In genomic region chrX:41045960-41046567, GRCh38 we compare ENCODE assay signal across 11 cellular contexts. TPM values are rescaled to one million over a fixed set of nuclear protein-coding genes. Genes with fewer than 3 reads are reported as not detected.
A peak's percentile ranks its signal among the peaks of the same experiment; 100 is the strongest.
DNase-seq lines count a peak whose midpoint lies in the region; ATAC-seq, FAIRE-seq and TF ChIP-seq lines count a peak whose summit lies in the region.
"Had no signal": no experiment of that assay in that cellular context is flagged by ENCODE, and none has a peak within 500 bp of the region (broad histone marks: within the 10 kb centered on the region; RNA-seq: fewer than 3 reads in every experiment).

No MANE protein-coding gene starts in this region.

- H3K27me3 ChIP-seq in endothelial cell of umbilical vein (ENCODE audit: control insufficient read depth in 2 of 2, insufficient read depth in 2 of 2, low read length in 2 of 2): no peaks in the 10 kb centered on the region
- peaks cover 0 to 3% of the 10 kb centered on the region in 2 donors for H3K27me3 ChIP-seq in left lung

- H3K36me3 ChIP-seq in HEK293 (ENCODE audit: control insufficient read depth in 2 of 2, insufficient read depth in 1 of 2, low read length in 2 of 2) (no peaks in the 10 kb centered on the region), endothelial cell of umbilical vein (ENCODE audit: control insufficient read depth in 2 of 2, extremely low read depth in 1 of 2, insufficient read depth in 2 of 2, low read length in 2 of 2) (no peaks in the 10 kb centered on the region), left lung (no peaks in the 10 kb centered on the region)

- DNase-seq in A549 (ENCODE audit: low read depth in 1 of 2, low spot score in 1 of 2): peak in 1 of 2 experiments; percentile 48
- peak; percentile 28 for DNase-seq in endothelial cell of umbilical vein (ENCODE audit: low read depth, low spot score)
- DNase-seq in left lung: no peak
- DNase-seq in NOMO-1 treated with DMSO at 0.1 percent for 48 hours (lab: John Stamatoyannopoulos, UW; ENCODE audit: unreplicated experiment): no peak
- no peak for DNase-seq in activated T-cell treated with anti-CD3 and anti-CD28 coated beads, Interleukin-2, amount 50 U/mL, for 48 hours
- no peak for DNase-seq in NCI-H2227 (lab: John Stamatoyannopoulos, UW; ENCODE audit: unreplicated experiment)
- DNase-seq: NCI-H510A treated with DMSO at 0.1 percent for 48 hours, SHP77 treated with DMSO at 0.1 percent for 48 hours had no signal

- no peaks in the 10 kb centered on the region for H3K9me3 ChIP-seq in A549
- no peaks in the 10 kb centered on the region for H3K9me3 ChIP-seq in HEK293 (ENCODE audit: control insufficient read depth, insufficient read depth, low read depth, low read length)
- no peaks in the 10 kb centered on the region for H3K9me3 ChIP-seq in endothelial cell of umbilical vein (replicated peaks; ENCODE audit: control insufficient read depth, insufficient read depth, low read length)
- H3K9me3 ChIP-seq in left lung: no peaks in the 10 kb centered on the region

- POLR2A ChIA-PET in A549 (lab: Yijun Ruan, JAX): interaction anchor here (3.0 kb wide), 1 partner anchor 39 kb away, joined by 12 read pairs; the partner anchor contains the start of gene USP9X
- POLR2A ChIA-PET in HEK293 (lab: Yijun Ruan, JAX): interaction anchor here (1.6 kb wide), 1 partner anchor 38 kb away, joined by 5 read pairs; no protein-coding TSS in a partner anchor
- POLR2A ChIA-PET in endothelial cell of umbilical vein (lab: Charles Lee): interaction anchor here (1.9 kb wide), 1 partner anchor 39 kb away, joined by 7 read pairs; the partner anchor contains the start of gene USP9X

- H3K9me1 ChIP-seq in endothelial cell of umbilical vein (replicated peaks; ENCODE audit: control insufficient read depth, extremely low read depth, insufficient read depth, low read length): no peaks in the 10 kb centered on the region

- H3K4me2 ChIP-seq in A549 (peak overlapping the region; percentile 62), endothelial cell of umbilical vein (ENCODE audit: insufficient read depth, low read length) (peak overlapping the region; percentile 90)

- TF ChIP-seq RAD21 in A549 (conservative IDR thresholded peaks at IDR 0.05 in 1 of 2, IDR thresholded peaks at IDR 0.05 in 1 of 2): no peak; a peak in 1 of 5 replicates

- FAIRE-seq in A549 (lab: Jason Lieb, UNC) (no peak), endothelial cell of umbilical vein (lab: Jason Lieb, UNC) (no peak)

- intact Hi-C loops in endothelial cell of umbilical vein (cut with micrococcal nuclease): loop anchor here (5.0 kb wide), 1 partner anchor 41 kb away; the partner anchor contains the start of gene USP9X
- intact Hi-C loops in left lung (cut with DNase I): no loop called here

- TF ChIP-seq EP300 in A549 (IDR thresholded peaks at IDR 0.05): no peak; a peak in 1 of 5 replicates

- peak; percentile 64 to 82 for ATAC-seq in A549
- peak; percentile 41 for ATAC-seq in left lung
- ATAC-seq in GM21515 (IDR thresholded peaks at IDR 0.05; ENCODE audit: unreplicated experiment): no peak

- H3K4me1 ChIP-seq in A549 (peaks cover 47% of the 10 kb centered on the region), HEK293 (ENCODE audit: control insufficient read depth, insufficient read depth, low read length) (no peaks in the 10 kb centered on the region), endothelial cell of umbilical vein (ENCODE audit: control insufficient read depth, extremely low read depth, insufficient read depth, low read length) (peaks cover 15% of the 10 kb centered on the region), left lung (no peaks in the 10 kb centered on the region)

- 35% methylated on average over 3 of the region's 3 CpGs for WGBS in A549 (ENCODE audit: missing lambda C conversion rate)

- CTCF ChIA-PET in A549 (lab: Yijun Ruan, JAX) (no interaction called here), HEK293 (lab: Yijun Ruan, JAX) (interaction anchor here (0.6 to 0.7 kb wide), 2 partner anchors 11 to 398 kb away, joined by 3 to 7 read pairs; partner anchors contain the start of gene CXorf38), endothelial cell of umbilical vein (lab: Charles Lee) (interaction anchor here (1.0 to 1.4 kb wide), 4 partner anchors 94 to 394 kb away, joined by 3 read pairs; no protein-coding TSS in a partner anchor)

- BruUV-seq in endothelial cell of umbilical vein (replicated peaks; lab: Mats Ljungman, UMichigan): no TSS peak

- dilution Hi-C loops in endothelial cell of umbilical vein (cut with MboI; ENCODE audit: extremely low pct_ligation_motif_present, low sequenced_read_pairs): no loop called here

- H3K4me3 ChIP-seq in A549 (no peak overlapping the region), HEK293 (ENCODE audit: low read depth, low read length) (no peak overlapping the region), endothelial cell of umbilical vein (replicated peaks in 1 of 3; ENCODE audit: insufficient read depth in 1 of 3, low read depth in 1 of 3, low read length in 3 of 3) (no peak overlapping the region), left lung (no peak overlapping the region)

- H4K20me1 ChIP-seq in endothelial cell of umbilical vein (replicated peaks; ENCODE audit: control insufficient read depth, extremely low read depth, insufficient read depth, low read length): no peaks in the 10 kb centered on the region

- no peak overlapping the region for H3K9ac ChIP-seq in endothelial cell of umbilical vein (replicated peaks; ENCODE audit: extremely low read depth, insufficient read depth, low read length)

- TF ChIP-seq POLR2A in A549 (IDR thresholded peaks at IDR 0.05; ENCODE audit: low read length) (no peak), endothelial cell of umbilical vein (IDR thresholded peaks at IDR 0.05; ENCODE audit: low read depth, low read length) (no peak)

- H3K79me2 ChIP-seq in endothelial cell of umbilical vein (ENCODE audit: control insufficient read depth, insufficient read depth, low read length): no peaks in the 10 kb centered on the region

- H3K27ac ChIP-seq in A549 (peak overlapping the region; percentile 69 to 81), HEK293 (ENCODE audit: extremely low read depth, low read depth, low read length) (no peak overlapping the region), endothelial cell of umbilical vein (ENCODE audit: insufficient read depth, low read depth, low read length) (no peak overlapping the region), left lung (no peak overlapping the region)
- H3K27ac ChIP-seq: HL-60 had no signal

- peak overlapping the region; percentile 59 for H2AFZ ChIP-seq in endothelial cell of umbilical vein (ENCODE audit: low read depth, low read length)

- TF ChIP-seq CTCF in A549 (IDR thresholded peaks at IDR 0.05): no peak
- no peak for TF ChIP-seq CTCF in HEK293 (tag by site-specific recombination; IDR thresholded peaks at IDR 0.05)
- no peak for TF ChIP-seq CTCF in endothelial cell of umbilical vein (IDR thresholded peaks at IDR 0.05; ENCODE audit: extremely low read depth in 1 of 2, insufficient read depth in 1 of 2, low read depth in 1 of 2, low read length in 2 of 2)
- TF ChIP-seq CTCF in left lung (IDR thresholded peaks at IDR 0.05): no peak

TF ChIP-seq in A549, 52 proteins besides CTCF, POLR2A, EP300 and RAD21:
- TF ChIP-seq CBX2 (IDR thresholded peaks at IDR 0.05; ENCODE audit: borderline replicate concordance, low read depth): no peak
- no peak for TF ChIP-seq POLR2AphosphoS2 (conservative IDR thresholded peaks at IDR 0.05; ENCODE audit: low read length)
- TF ChIP-seq SMC3 (IDR thresholded peaks at IDR 0.05): 0 out of 3 replicates have a peak, but pooled peaks have one; percentile 11
- TF ChIP-seq JUN (IDR thresholded peaks at IDR 0.05): peak in 1 of 2 experiments; percentile 33; a peak in 1 of 5 replicates
- peak; percentile 61 to 63 for TF ChIP-seq CEBPB (IDR thresholded peaks at IDR 0.05)

TF ChIP-seq in HEK293, 187 proteins besides CTCF, POLR2A, EP300 and RAD21 (continues in another document):
- TF ChIP-seq ZBTB17 (tag by site-specific recombination; IDR thresholded peaks at IDR 0.05): 0 out of 2 replicates have a peak, but pooled peaks have one; percentile 30

TF ChIP-seq in endothelial cell of umbilical vein, 7 proteins besides CTCF, POLR2A, EP300 and RAD21:
- TF ChIP-seq JUN (IDR thresholded peaks at IDR 0.05; ENCODE audit: borderline replicate concordance, insufficient read depth, insufficient read length, low read depth) (no peak), MYC (IDR thresholded peaks at IDR 0.05; ENCODE audit: low read depth, low read length) (no peak), FOS (IDR thresholded peaks at IDR 0.05; ENCODE audit: borderline replicate concordance, insufficient read depth, low read length) (no peak), EZH2 (IDR thresholded peaks at IDR 0.05; ENCODE audit: borderline replicate concordance, low read depth, low read length, severe bottlenecking) (no peak), GATA2 (IDR thresholded peaks at IDR 0.05; ENCODE audit: insufficient read depth, insufficient read length, low read depth, low read length) (no peak), POLR2AphosphoS5 (IDR thresholded peaks at IDR 0.05; ENCODE audit: insufficient read depth, low read depth, low read length) (no peak), MAX (IDR thresholded peaks at IDR 0.05; ENCODE audit: insufficient read depth, insufficient read length) (no peak)
TF ChIP-seq in endothelial cell of umbilical vein: peak in this region for 0.

RNA-seq across cellular contexts. Expression of gene USP9X, which starts 39.2 kb away (rescaled TPM):
- polyA plus RNA-seq in A549 (2011; rRNA removed) (70.4 and 110 TPM in 2 replicates), A549 (2017; fragmentation: RNase III; extraction: RNeasy Plus Mini Kit Qiagen cat#74134 plus additional on column Dnase treatment) (30.7 to 32.6 TPM (median 31.8 TPM) in 3 replicates), endothelial cell of umbilical vein (10.8 and 13.7 TPM in 2 replicates)
- polyA plus RNA-seq in A549 (2012; cell fraction: cytosol; rRNA removed): 10.0 and 12.6 TPM in 2 replicates
- 10.8 and 15.3 TPM in 2 replicates for polyA plus RNA-seq in A549 (2012; cell fraction: nucleus; rRNA removed)
- polyA minus RNA-seq in A549 (2011; rRNA and poly(A)+ RNA removed): 264 and 283 TPM in 2 replicates
- total RNA-seq in endothelial cell of umbilical vein (66.8 and 70.6 TPM in 2 replicates), left lung (10 to 100 TPM; 83.3 to 86.0 TPM)
- polyA plus RNA-seq in endothelial cell of umbilical vein (2011; cell fraction: cytosol; rRNA removed): 16.1 and 18.7 TPM in 2 replicates
- polyA plus RNA-seq in endothelial cell of umbilical vein (2011; cell fraction: nucleus; rRNA removed): 38.9 and 43.9 TPM in 2 replicates
- 40.7 and 47.7 TPM in 2 replicates for polyA plus RNA-seq in endothelial cell of umbilical vein (2012)
- polyA minus RNA-seq in endothelial cell of umbilical vein: 248 and 251 TPM in 2 replicates
- 130 TPM for polyA minus RNA-seq in endothelial cell of umbilical vein (2011; cell fraction: cytosol; rRNA and poly(A)+ RNA removed)
- polyA minus RNA-seq in endothelial cell of umbilical vein (2011; cell fraction: nucleus; rRNA and poly(A)+ RNA removed): 140 and 229 TPM in 2 replicates

Comparison
In these comparisons a context has a peak if more than half of its experiments do, and no peak if none do; other contexts are left out.
1. H3K27ac ChIP-seq: peak in A549 (2 of 2); none in HEK293 (single experiment), endothelial cell of umbilical vein (single experiment) and left lung (0 of 2).